In genomic region chr1:66048011-66048410, GRCh38 we compare ENCODE assay signal across 23 cellular contexts.
A peak's percentile ranks its signal among the peaks of the same experiment; 100 is the strongest.
DNase-seq lines count a peak whose midpoint lies in the region; ATAC-seq, FAIRE-seq and TF ChIP-seq lines count a peak whose summit lies in the region.
"Had no signal": no experiment of that assay in that cellular context is flagged by ENCODE, and none has a peak within 500 bp of the region (broad histone marks: within the 10 kb centered on the region; RNA-seq: fewer than 3 reads in every experiment).

No MANE protein-coding gene starts in this region.

- H3K27me3 ChIP-seq in IMR-90 (ENCODE audit: control insufficient read depth, insufficient read depth, low read length) (no peaks in the 10 kb centered on the region; the same call in 1 of the 2 replicates), small intestine (ENCODE audit: control insufficient read depth in 2 of 2, insufficient read depth in 2 of 2, low read length in 2 of 2) (peaks cover 0 to 1% of the 10 kb centered on the region in 2 donors)

- POLR2A ChIA-PET in IMR-90 (lab: Charles Lee; ENCODE audit: unreplicated experiment): no interaction called here
- POLR2A ChIA-PET in activated CD4-positive, alpha-beta T cell treated with anti-CD3 and anti-CD28 coated beads, Interleukin-2, amount 10 ng/mL, durations not matched to agents 7 days and 5 days (lab: Charles Lee): no interaction called here

- in situ Hi-C loops in IMR-90 (cut with MboI; ENCODE audit: low sequenced_read_pairs): no loop called here

- peaks cover 6% of the 10 kb centered on the region for H3K27me3 Mint-ChIP-seq in activated CD4-positive, alpha-beta T cell treated with anti-CD3 and anti-CD28 coated beads, Interleukin-2, amount 10 ng/mL, durations not matched to agents 7 days and 5 days

- no CpG with 5 or more reads among the region's 2 CpGs for WGBS in IMR-90 (ENCODE audit: extremely low coverage in 2 of 2, insufficient read length in 1 of 2), 2 experiments
- WGBS in small intestine, 3 donors: 43 to 56% (median 47%) methylated on average over 2 of the region's 2 CpGs

- TF ChIP-seq POLR2A in IMR-90 (IDR thresholded peaks at IDR 0.05; ENCODE audit: low read depth, low read length): no peak

- FAIRE-seq in small intestine (lab: Jason Lieb, UNC): no peak
- FAIRE-seq: A204.1, GM12891, RCC 7860 had no signal

- no peaks in the 10 kb centered on the region for H3K79me1 ChIP-seq in IMR-90 (ENCODE audit: low read depth in 1 of 2, low read length in 2 of 2)

- no peak overlapping the region for H3K18ac ChIP-seq in IMR-90 (ENCODE audit: low read depth, low read length)

- DNase-seq in AG08395 (ENCODE audit: low spot score): peak; percentile 2
- peak; percentile 66 for DNase-seq in ELR (ENCODE audit: low read depth)
- DNase-seq in IMR-90: peak; percentile 6
- peak; percentile 60 for DNase-seq in fibroblast of pulmonary artery (ENCODE audit: low read depth)
- no peak for DNase-seq in small intestine
- no peak for DNase-seq in anterior cingulate cortex (lab: John Stamatoyannopoulos, UW)
- DNase-seq in activated CD4-positive, alpha-beta T cell treated with anti-CD3 and anti-CD28 coated beads, Interleukin-2, amount 10 ng/mL, durations not matched to agents 7 days and 5 days: no peak
- DNase-seq: DMS79 treated with DMSO at 0.1 percent for 48 hours, GDM1, GOT3, Karpas-422, MG63, NCI-H1048, NCI-H1436 treated with DMSO at 0.1 percent for 48 hours, NCI-H2029 treated with DMSO at 0.1 percent for 48 hours, Right ventricle myocardium superior, SW 1271 had no signal

- H2BK20ac ChIP-seq in IMR-90 (ENCODE audit: low read depth, low read length): no peak overlapping the region

- CTCF ChIA-PET in IMR-90 (lab: Yijun Ruan, JAX): no interaction called here
- CTCF ChIA-PET in activated CD4-positive, alpha-beta T cell treated with anti-CD3 and anti-CD28 coated beads, Interleukin-2, amount 10 ng/mL, durations not matched to agents 7 days and 5 days (lab: Charles Lee): interaction anchor here (0.6 kb wide), 1 partner anchor 812 kb away, joined by 3 read pairs; no protein-coding TSS in a partner anchor

- no peaks in the 10 kb centered on the region for H4K20me1 ChIP-seq in IMR-90 (ENCODE audit: insufficient read depth, low read length)

- no peak for TF ChIP-seq RAD21 in IMR-90 (IDR thresholded peaks at IDR 0.05; ENCODE audit: low read length)

- H3K9me3 ChIP-seq in IMR-90 (ENCODE audit: control insufficient read depth, insufficient read depth, low read length) (no peaks in the 10 kb centered on the region), small intestine (ENCODE audit: control insufficient read depth, low read depth) (no peaks in the 10 kb centered on the region)
- H3K9me3 ChIP-seq: MG63 had no signal

- no peak for ATAC-seq in IMR-90 (ENCODE audit: low read depth)
- no peak for ATAC-seq in HG02885 (IDR thresholded peaks at IDR 0.05; ENCODE audit: poor library complexity, unreplicated experiment)

- no peak overlapping the region for H3K23ac ChIP-seq in IMR-90 (ENCODE audit: low read depth, low read length)

- dilution Hi-C loops in IMR-90 (cut with HindIII; ENCODE audit: low sequenced_read_pairs, unreplicated experiment): no loop called here

- H2AFZ ChIP-seq in IMR-90 (replicated peaks; ENCODE audit: low read length, poor library complexity): no peak overlapping the region

- no peak overlapping the region for H3K9ac ChIP-seq in IMR-90 (ENCODE audit: low read depth, low read length)

- H3K4me1 ChIP-seq in IMR-90 (ENCODE audit: control insufficient read depth, insufficient read depth, low read length) (no peaks in the 10 kb centered on the region), small intestine (ENCODE audit: control insufficient read depth in 2 of 2, insufficient read depth in 1 of 2, low read depth in 1 of 2, low read length in 1 of 2) (no peaks in the 10 kb centered on the region)

- BruUV-seq in IMR-90 (replicated peaks; lab: Mats Ljungman, UMichigan): no TSS peak

- no peak overlapping the region for H3K27ac Mint-ChIP-seq in activated CD4-positive, alpha-beta T cell treated with anti-CD3 and anti-CD28 coated beads, Interleukin-2, amount 10 ng/mL, durations not matched to agents 7 days and 5 days
- H3K27ac Mint-ChIP-seq: CD14-positive monocyte, IgD-negative memory B cell had no signal

- no peaks in the 10 kb centered on the region for H3K4me1 Mint-ChIP-seq in activated CD4-positive, alpha-beta T cell treated with anti-CD3 and anti-CD28 coated beads, Interleukin-2, amount 10 ng/mL, durations not matched to agents 7 days and 5 days
- H3K4me1 Mint-ChIP-seq: CD14-positive monocyte, IgD-negative memory B cell had no signal

- H3K14ac ChIP-seq in IMR-90 (replicated peaks; ENCODE audit: low read depth, low read length): no peak overlapping the region

- H3K36me3 Mint-ChIP-seq in activated CD4-positive, alpha-beta T cell treated with anti-CD3 and anti-CD28 coated beads, Interleukin-2, amount 10 ng/mL, durations not matched to agents 7 days and 5 days (ENCODE audit: low read depth): no peaks in the 10 kb centered on the region
- H3K36me3 Mint-ChIP-seq: CD14-positive monocyte had no signal

- no peak overlapping the region for H4K5ac ChIP-seq in IMR-90 (ENCODE audit: low read depth, low read length)

- H3K27ac ChIP-seq in IMR-90 (ENCODE audit: insufficient read depth, low read length) (no peak overlapping the region), small intestine (ENCODE audit: low read depth in 1 of 2, low read length in 1 of 2) (no peak overlapping the region)

- H3K4ac ChIP-seq in IMR-90 (ENCODE audit: low read depth, low read length): no peak overlapping the region

- no peak overlapping the region for H2AK5ac ChIP-seq in IMR-90 (ENCODE audit: low read depth, low read length)

- TF ChIP-seq CTCF in IMR-90 (conservative IDR thresholded peaks at IDR 0.05; ENCODE audit: low read depth, low read length) (no peak), fibroblast of pulmonary artery (IDR thresholded peaks at IDR 0.05; ENCODE audit: low read length, missing control alignments) (no peak)

- H3K9me3 Mint-ChIP-seq in activated CD4-positive, alpha-beta T cell treated with anti-CD3 and anti-CD28 coated beads, Interleukin-2, amount 10 ng/mL, durations not matched to agents 7 days and 5 days: no peaks in the 10 kb centered on the region
- H3K9me3 Mint-ChIP-seq: CD14-positive monocyte had no signal

- H3K4me2 ChIP-seq in IMR-90 (ENCODE audit: low read depth, low read length): no peak overlapping the region

- H4K8ac ChIP-seq in IMR-90 (ENCODE audit: low read depth in 2 of 2, low read length in 2 of 2): no peak overlapping the region

- no peak overlapping the region for H4K91ac ChIP-seq in IMR-90 (ENCODE audit: insufficient read depth, low read depth, low read length)

- H3K36me3 ChIP-seq in IMR-90 (ENCODE audit: control insufficient read depth, insufficient read depth, low read length) (no peaks in the 10 kb centered on the region), small intestine (ENCODE audit: control insufficient read depth in 2 of 2, insufficient read depth in 2 of 2, low read length in 2 of 2) (no peaks in the 10 kb centered on the region)
- H3K36me3 ChIP-seq: MG63 had no signal

- no peak overlapping the region for H2AK9ac ChIP-seq in IMR-90 (replicated peaks; ENCODE audit: low read depth, low read length, poor library complexity)

- H3K56ac ChIP-seq in IMR-90 (ENCODE audit: extremely low read depth, insufficient read depth, low read length): no peak overlapping the region

- H2BK5ac ChIP-seq in IMR-90 (ENCODE audit: low read depth, low read length, poor library complexity, severe bottlenecking): no peak overlapping the region

- no peak overlapping the region for H2BK120ac ChIP-seq in IMR-90 (ENCODE audit: low read depth, low read length)

- no peak overlapping the region for H2BK15ac ChIP-seq in IMR-90 (ENCODE audit: low read depth, low read length)

- intact Hi-C loops in IMR-90 (cut with micrococcal nuclease): no loop called here

- H3K4me3 Mint-ChIP-seq in activated CD4-positive, alpha-beta T cell treated with anti-CD3 and anti-CD28 coated beads, Interleukin-2, amount 10 ng/mL, durations not matched to agents 7 days and 5 days: no peak overlapping the region
- H3K4me3 Mint-ChIP-seq: CD14-positive monocyte, IgD-negative memory B cell had no signal

- no peaks in the 10 kb centered on the region for H3K9me1 ChIP-seq in IMR-90 (ENCODE audit: insufficient read depth, low read length)

- H3K4me3 ChIP-seq in IMR-90 (ENCODE audit: insufficient read depth, low read depth, low read length) (no peak overlapping the region), fibroblast of pulmonary artery (replicated peaks; ENCODE audit: low read depth, low read length) (no peak overlapping the region), small intestine (ENCODE audit: low read depth in 1 of 2, low read length in 2 of 2) (no peak overlapping the region)
- H3K4me3 ChIP-seq: MG63 had no signal

TF ChIP-seq in IMR-90, 13 proteins besides CTCF, POLR2A, EP300 and RAD21:
- TF ChIP-seq SMC3 (IDR thresholded peaks at IDR 0.05; ENCODE audit: low read depth, low read length): no peak

Comparison
In these comparisons a context has a peak if more than half of its experiments do, and no peak if none do; other contexts are left out.
1. DNase-seq: peak in AG08395 (single experiment), ELR (single experiment), IMR-90 (single experiment) and fibroblast of pulmonary artery (single experiment); none in small intestine (single experiment), anterior cingulate cortex (0 of 58) and activated CD4-positive, alpha-beta T cell treated with anti-CD3 and anti-CD28 coated beads, Interleukin-2, amount 10 ng/mL, durations not matched to agents 7 days and 5 days (single experiment).